ENCODE assay signal across 8 cellular contexts in the genomic region with DNA sequence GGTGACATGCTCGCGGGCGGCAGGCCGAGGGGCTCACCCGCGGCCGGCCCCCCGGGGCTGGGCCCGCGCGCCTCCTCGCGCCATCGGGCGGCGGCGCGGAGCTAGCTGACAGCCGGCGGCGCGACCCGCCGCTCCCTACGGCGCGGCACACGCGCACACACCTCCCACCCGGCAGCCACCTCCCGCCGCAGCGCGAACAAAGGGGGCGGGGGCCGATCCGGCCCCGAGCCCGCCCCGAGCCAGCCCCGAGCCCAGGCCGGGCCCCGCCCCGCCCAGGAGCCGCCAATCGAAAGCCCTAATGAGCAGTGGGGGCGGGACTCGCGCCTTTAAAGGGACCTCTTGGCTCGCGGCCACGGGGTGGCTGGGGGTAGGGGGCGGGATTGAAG. TPM values are rescaled to one million over a fixed set of nuclear protein-coding genes. Genes with fewer than 3 reads are reported as not detected.
DNase-seq lines count a peak whose midpoint lies in the region; ATAC-seq and TF ChIP-seq lines count a peak whose summit lies in the region.

A gene with protein sequence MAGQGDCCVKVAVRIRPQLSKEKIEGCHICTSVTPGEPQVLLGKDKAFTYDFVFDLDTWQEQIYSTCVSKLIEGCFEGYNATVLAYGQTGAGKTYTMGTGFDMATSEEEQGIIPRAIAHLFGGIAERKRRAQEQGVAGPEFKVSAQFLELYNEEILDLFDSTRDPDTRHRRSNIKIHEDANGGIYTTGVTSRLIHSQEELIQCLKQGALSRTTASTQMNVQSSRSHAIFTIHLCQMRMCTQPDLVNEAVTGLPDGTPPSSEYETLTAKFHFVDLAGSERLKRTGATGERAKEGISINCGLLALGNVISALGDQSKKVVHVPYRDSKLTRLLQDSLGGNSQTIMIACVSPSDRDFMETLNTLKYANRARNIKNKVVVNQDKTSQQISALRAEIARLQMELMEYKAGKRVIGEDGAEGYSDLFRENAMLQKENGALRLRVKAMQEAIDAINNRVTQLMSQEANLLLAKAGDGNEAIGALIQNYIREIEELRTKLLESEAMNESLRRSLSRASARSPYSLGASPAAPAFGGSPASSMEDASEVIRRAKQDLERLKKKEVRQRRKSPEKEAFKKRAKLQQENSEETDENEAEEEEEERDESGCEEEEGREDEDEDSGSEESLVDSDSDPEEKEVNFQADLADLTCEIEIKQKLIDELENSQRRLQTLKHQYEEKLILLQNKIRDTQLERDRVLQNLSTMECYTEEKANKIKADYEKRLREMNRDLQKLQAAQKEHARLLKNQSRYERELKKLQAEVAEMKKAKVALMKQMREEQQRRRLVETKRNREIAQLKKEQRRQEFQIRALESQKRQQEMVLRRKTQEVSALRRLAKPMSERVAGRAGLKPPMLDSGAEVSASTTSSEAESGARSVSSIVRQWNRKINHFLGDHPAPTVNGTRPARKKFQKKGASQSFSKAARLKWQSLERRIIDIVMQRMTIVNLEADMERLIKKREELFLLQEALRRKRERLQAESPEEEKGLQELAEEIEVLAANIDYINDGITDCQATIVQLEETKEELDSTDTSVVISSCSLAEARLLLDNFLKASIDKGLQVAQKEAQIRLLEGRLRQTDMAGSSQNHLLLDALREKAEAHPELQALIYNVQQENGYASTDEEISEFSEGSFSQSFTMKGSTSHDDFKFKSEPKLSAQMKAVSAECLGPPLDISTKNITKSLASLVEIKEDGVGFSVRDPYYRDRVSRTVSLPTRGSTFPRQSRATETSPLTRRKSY (N-terminal part only) (minus strand): TSS at position 198 of the 386 bp plus-strand sequence. CDS start 331 bp downstream, outside the sequence.

- H3K4me3 ChIP-seq in A673 (ENCODE audit: low read depth, low read length, poor library complexity, severe bottlenecking) = peak within 1 kb of the TSS; percentile 45
- H3K4me3 ChIP-seq in lower leg skin (ENCODE audit: low read depth, poor library complexity, severe bottlenecking) = peak within 1 kb of the TSS; percentile 41

- POLR2A ChIA-PET in A673 (lab: Charles Lee; ENCODE audit: low non-redundant PET) = no interaction called here

- DNase-seq in A673 (ENCODE audit: low spot score) = peak; percentile 91
- DNase-seq in NCI-H2227 (lab: John Stamatoyannopoulos, UW; ENCODE audit: unreplicated experiment) = peak; percentile 95
- peak; percentile 90 for DNase-seq in activated CD4-positive, alpha-beta T cell treated with anti-CD3 and anti-CD28 coated beads for 4 hours
- peak; percentile 69 to 94 for DNase-seq in lower leg skin (ENCODE audit: low spot score in 2 of 2)
- peak; percentile 73 to 88 (median 81) for DNase-seq in stimulated activated CD4-positive, alpha-beta T cell treated with anti-CD3 and anti-CD28 coated beads, TNF-alpha, amount 100 ng/mL, for 24 hours (ENCODE audit: low read depth in 3 of 3)

- no peak for TF ChIP-seq POLR2A in lower leg skin (IDR thresholded peaks at IDR 0.05)

- no TSS peak for BruUV-seq in A673 (replicated peaks; lab: Mats Ljungman, UMichigan)

- intact Hi-C loops in A673 (cut with micrococcal nuclease; ENCODE audit: unreplicated experiment) = no loop called here
- intact Hi-C loops in lower leg skin (cut with DNase I; ENCODE audit: low total_unique reads) = no loop called here

- H3K27me3 ChIP-seq in A673 (replicated peaks; ENCODE audit: insufficient read depth, low read depth, low read length, poor library complexity) = peaks cover 10% of the 10 kb centered on the region

- no peaks in the 10 kb centered on the region for H3K9me3 ChIP-seq in A673 (ENCODE audit: low read depth, low read length, poor library complexity, severe bottlenecking)

- peaks cover 7% of the 10 kb centered on the region for H3K4me1 ChIP-seq in A673 (ENCODE audit: insufficient read depth, low read length, poor library complexity, severe bottlenecking)

- CTCF ChIA-PET in A673 (lab: Charles Lee) = no interaction called here

- H3K36me3 ChIP-seq in A673 (ENCODE audit: insufficient read depth, low read length, poor library complexity, severe bottlenecking) = no peaks in the 10 kb centered on the region

- peak; percentile 43 for ATAC-seq in GM18858 (IDR thresholded peaks at IDR 0.05; ENCODE audit: unreplicated experiment)
- ATAC-seq in HG03095 (IDR thresholded peaks at IDR 0.05; ENCODE audit: unreplicated experiment) = peak; percentile 50

- WGBS in lower leg skin, 2 donors = 1 to 2% methylated on average over 10 to 12 of the region's 53 CpGs

- TF ChIP-seq CTCF in A673 (conservative IDR thresholded peaks at IDR 0.05; ENCODE audit: low read depth, low read length) = no peak
- no peak for TF ChIP-seq CTCF in lower leg skin (IDR thresholded peaks at IDR 0.05)

- H3K27ac ChIP-seq in A673 (ENCODE audit: low read depth, low read length, poor library complexity, severe bottlenecking) = no peak within 1 kb of the TSS
- peak within 1 kb of the TSS; percentile 49 for H3K27ac ChIP-seq in cingulate gyrus (ENCODE audit: low read depth, low read length)

RNA-seq across cellular contexts. Expression of the gene that starts here (rescaled TPM):
- 0.60 and 1.5 TPM in 2 replicates for total RNA-seq in A673 (2021)
- total RNA-seq in lower leg skin = 1 to 10 TPM in 2 of 4 donors, under 1 TPM in 2; 0.38 to 1.6 (median 1.0) TPM
